8 cellular contexts compared by ENCODE assay signal in genomic region chr1:16162163-16162822, GRCh38. TPM values are rescaled to one million over a fixed set of nuclear protein-coding genes. Genes with fewer than 3 reads are reported as not detected.
DNase-seq lines count a peak whose midpoint lies in the region; ATAC-seq lines count a peak whose summit lies in the region.

No MANE protein-coding gene starts in this region.

- H3K36me3 Mint-ChIP-seq in activated CD4-positive, alpha-beta T cell treated with anti-CD3 and anti-CD28 coated beads, Interleukin-2, amount 10 ng/mL, durations not matched to agents 24 days and 14 days (ENCODE audit: low read depth) = no peaks in the 10 kb centered on the region

- peak overlapping the region; percentile 76 for H3K4me3 Mint-ChIP-seq in activated CD4-positive, alpha-beta T cell treated with anti-CD3 and anti-CD28 coated beads, Interleukin-2, amount 10 ng/mL, durations not matched to agents 24 days and 14 days

- intact Hi-C loops in activated CD4-positive, alpha-beta T cell treated with anti-CD3 and anti-CD28 coated beads, Interleukin-2, amount 10 ng/mL, durations not matched to agents 24 days and 14 days (cut with micrococcal nuclease) = no loop called here

- H3K9ac ChIP-seq in ES-I3 (ENCODE audit: low read depth, low read length) = peak overlapping the region; percentile 44; the same call in 1 of the 2 replicates

- no peak overlapping the region for H3K27ac Mint-ChIP-seq in activated CD4-positive, alpha-beta T cell treated with anti-CD3 and anti-CD28 coated beads, Interleukin-2, amount 10 ng/mL, durations not matched to agents 24 days and 14 days

- no peaks in the 10 kb centered on the region for H3K9me3 Mint-ChIP-seq in activated CD4-positive, alpha-beta T cell treated with anti-CD3 and anti-CD28 coated beads, Interleukin-2, amount 10 ng/mL, durations not matched to agents 24 days and 14 days

- DNase-seq in activated CD4-positive, alpha-beta T cell treated with anti-CD3 and anti-CD28 coated beads, Interleukin-2, amount 10 ng/mL, durations not matched to agents 24 days and 14 days = peak; percentile 93
- DNase-seq in ecto neural progenitor cell (ENCODE audit: low spot score) (peak; percentile 79), GOT3 (lab: John Stamatoyannopoulos, UW) (no peak), DMS153 (lab: John Stamatoyannopoulos, UW) (no peak), C1 segment of cervical spinal cord (lab: John Stamatoyannopoulos, UW) (no peak)
- DNase-seq in stimulated activated CD4-positive, alpha-beta T cell treated with anti-CD3 and anti-CD28 coated beads, Interleukin-12 subunit alpha, Interleukin-12 subunit beta, amount 100 ng/mL, for 4 hours = peak; percentile 49

- ATAC-seq in GM19397 (IDR thresholded peaks at IDR 0.05; ENCODE audit: unreplicated experiment) = no peak

- no peaks in the 10 kb centered on the region for H3K9me3 ChIP-seq in ES-I3 (ENCODE audit: control insufficient read depth, insufficient read depth, low read length)

- peaks cover 26% of the 10 kb centered on the region for H3K4me1 ChIP-seq in ES-I3 (ENCODE audit: insufficient read depth, low read length)

- H3K36me3 ChIP-seq in ES-I3 (ENCODE audit: insufficient read depth, low read length) = no peaks in the 10 kb centered on the region

- peaks cover 47% of the 10 kb centered on the region for H3K4me1 Mint-ChIP-seq in activated CD4-positive, alpha-beta T cell treated with anti-CD3 and anti-CD28 coated beads, Interleukin-2, amount 10 ng/mL, durations not matched to agents 24 days and 14 days

- H3K27me3 Mint-ChIP-seq in activated CD4-positive, alpha-beta T cell treated with anti-CD3 and anti-CD28 coated beads, Interleukin-2, amount 10 ng/mL, durations not matched to agents 24 days and 14 days = peaks cover 46% of the 10 kb centered on the region

RNA-seq across cellular contexts. Expression of gene EPHA2, which starts 6.4 kb away (rescaled TPM):
- not detected in 2 replicates for total RNA-seq in activated CD4-positive, alpha-beta T cell treated with anti-CD3 and anti-CD28 coated beads, Interleukin-2, amount 10 ng/mL, durations not matched to agents 24 days and 14 days

RNA-seq across cellular contexts. Expression of gene ARHGEF19, which starts 50.2 kb away (rescaled TPM):
- 8.5 and 8.8 TPM in 2 replicates for total RNA-seq in activated CD4-positive, alpha-beta T cell treated with anti-CD3 and anti-CD28 coated beads, Interleukin-2, amount 10 ng/mL, durations not matched to agents 24 days and 14 days

Comparison
In these comparisons a context has a peak if more than half of its experiments do, and no peak if none do; other contexts are left out.
1. DNase-seq: peak in activated CD4-positive, alpha-beta T cell treated with anti-CD3 and anti-CD28 coated beads, Interleukin-2, amount 10 ng/mL, durations not matched to agents 24 days and 14 days (single experiment), ecto neural progenitor cell (single experiment) and stimulated activated CD4-positive, alpha-beta T cell treated with anti-CD3 and anti-CD28 coated beads, Interleukin-12 subunit alpha, Interleukin-12 subunit beta, amount 100 ng/mL, for 4 hours (single experiment); none in GOT3 (single experiment), DMS153 (single experiment) and C1 segment of cervical spinal cord (0 of 14).